In genomic region chr21:41610042-41610839, GRCh38 we compare ENCODE assay signal across 9 cellular contexts.
DNase-seq lines count a peak whose midpoint lies in the region; ATAC-seq and TF ChIP-seq lines count a peak whose summit lies in the region.
"Had no signal": no experiment of that assay in that cellular context is flagged by ENCODE, and none has a peak within 500 bp of the region (broad histone marks: within the 10 kb centered on the region; RNA-seq: fewer than 3 reads in every experiment).

No MANE protein-coding gene starts in this region.

- H3K27me3 Mint-ChIP-seq in activated naive CD8-positive, alpha-beta T cell treated with anti-CD3 and anti-CD28 coated beads for 36 hours = peaks cover 42% of the 10 kb centered on the region
- peaks cover 35% of the 10 kb centered on the region for H3K27me3 Mint-ChIP-seq in CD8-positive, alpha-beta T cell (ENCODE audit: low read depth)

- H3K9me3 ChIP-seq in cardiac muscle cell (ENCODE audit: low read depth) (no peaks in the 10 kb centered on the region), right atrium auricular region (no peaks in the 10 kb centered on the region), hepatocyte (ENCODE audit: low read depth) (no peaks in the 10 kb centered on the region)
- H3K9me3 ChIP-seq in CD8-positive, alpha-beta T cell (ENCODE audit: low read length) = no peaks in the 10 kb centered on the region

- no peaks in the 10 kb centered on the region for H3K9me2 ChIP-seq in hepatocyte (replicated peaks; ENCODE audit: insufficient read depth)

- H3K36me3 ChIP-seq in cardiac muscle cell (no peaks in the 10 kb centered on the region), right atrium auricular region (no peaks in the 10 kb centered on the region), hepatocyte (replicated peaks; ENCODE audit: insufficient read depth, low read depth) (no peaks in the 10 kb centered on the region)
- no peaks in the 10 kb centered on the region for H3K36me3 ChIP-seq in CD8-positive, alpha-beta T cell (ENCODE audit: insufficient read depth, low read length)

- 64% methylated on average over 20 of the region's 20 CpGs for WGBS in hepatocyte (ENCODE audit: low lambda C conversion rate, missing lambda C conversion rate)

- H3K27ac ChIP-seq in cardiac muscle cell (no peak overlapping the region), right atrium auricular region (no peak overlapping the region), hepatocyte (no peak overlapping the region)
- no peak overlapping the region for H3K27ac ChIP-seq in CD8-positive, alpha-beta T cell (ENCODE audit: low read depth, low read length)

- H3K4me3 Mint-ChIP-seq in activated naive CD8-positive, alpha-beta T cell treated with anti-CD3 and anti-CD28 coated beads for 36 hours = no peak overlapping the region
- no peak overlapping the region for H3K4me3 Mint-ChIP-seq in CD8-positive, alpha-beta T cell
- H3K4me3 Mint-ChIP-seq: activated naive CD8-positive, alpha-beta T cell treated with anti-CD3 and anti-CD28 coated beads, Interleukin-2, amount 10 ng/mL, durations not matched to agents 7 days and 5 days had no signal

- H3K9me3 Mint-ChIP-seq in activated naive CD8-positive, alpha-beta T cell treated with anti-CD3 and anti-CD28 coated beads for 36 hours = no peaks in the 10 kb centered on the region
- no peaks in the 10 kb centered on the region for H3K9me3 Mint-ChIP-seq in CD8-positive, alpha-beta T cell
- H3K9me3 Mint-ChIP-seq: activated naive CD8-positive, alpha-beta T cell treated with anti-CD3 and anti-CD28 coated beads, Interleukin-2, amount 10 ng/mL, durations not matched to agents 7 days and 5 days had no signal

- POLR2A ChIA-PET in CD8-positive, alpha-beta T cell (lab: Charles Lee) = no interaction called here

- peaks cover 2% of the 10 kb centered on the region for H3K4me1 Mint-ChIP-seq in activated naive CD8-positive, alpha-beta T cell treated with anti-CD3 and anti-CD28 coated beads for 36 hours
- peaks cover 2% of the 10 kb centered on the region for H3K4me1 Mint-ChIP-seq in CD8-positive, alpha-beta T cell (ENCODE audit: low read depth)

- CTCF ChIA-PET in CD8-positive, alpha-beta T cell (lab: Charles Lee) = no interaction called here

- intact Hi-C loops in CD8-positive, alpha-beta T cell (cut with DNase I, micrococcal nuclease) = loop anchor here in 1 of 2 experiments (10.0 kb wide), 1 partner anchor 505 kb away; no protein-coding TSS in a partner anchor

- H3K27ac Mint-ChIP-seq in activated naive CD8-positive, alpha-beta T cell treated with anti-CD3 and anti-CD28 coated beads for 36 hours = no peak overlapping the region
- H3K27ac Mint-ChIP-seq in CD8-positive, alpha-beta T cell = no peak overlapping the region
- H3K27ac Mint-ChIP-seq: activated naive CD8-positive, alpha-beta T cell treated with anti-CD3 and anti-CD28 coated beads, Interleukin-2, amount 10 ng/mL, durations not matched to agents 7 days and 5 days had no signal

- TF ChIP-seq CTCF in cardiac muscle cell (IDR thresholded peaks at IDR 0.05; ENCODE audit: low read depth, low read length) (peak; percentile 91), right atrium auricular region (IDR thresholded peaks at IDR 0.05) (peak in 1 of 2 donors; percentile 87), hepatocyte (IDR thresholded peaks at IDR 0.05; ENCODE audit: poor library complexity) (peak; percentile 59)
- TF ChIP-seq CTCF in CD8-positive, alpha-beta T cell (IDR thresholded peaks at IDR 0.05) = no peak

- H3K27me3 ChIP-seq in cardiac muscle cell (peaks cover 8% of the 10 kb centered on the region), right atrium auricular region (no peaks in the 10 kb centered on the region), hepatocyte (no peaks in the 10 kb centered on the region)
- no peaks in the 10 kb centered on the region for H3K27me3 ChIP-seq in CD8-positive, alpha-beta T cell (ENCODE audit: insufficient read depth, low read length)

- H3K4me3 ChIP-seq in cardiac muscle cell (no peak overlapping the region), right atrium auricular region (no peak overlapping the region), hepatocyte (no peak overlapping the region)
- H3K4me3 ChIP-seq in CD8-positive, alpha-beta T cell (ENCODE audit: low read depth, low read length) = no peak overlapping the region

- no peak overlapping the region for H3K4me2 ChIP-seq in hepatocyte

- no peaks in the 10 kb centered on the region for H4K20me1 ChIP-seq in hepatocyte (ENCODE audit: insufficient read depth, poor library complexity, severe bottlenecking)

- ATAC-seq in CD8-positive, alpha-beta T cell = no peak
- ATAC-seq in GM18502 (IDR thresholded peaks at IDR 0.05; ENCODE audit: poor library complexity, unreplicated experiment) = no peak

- no peak overlapping the region for H2AFZ ChIP-seq in hepatocyte

- H3K4me1 ChIP-seq in cardiac muscle cell (ENCODE audit: low read depth) (no peaks in the 10 kb centered on the region), right atrium auricular region (peaks cover 0 to 18% of the 10 kb centered on the region in 2 donors), hepatocyte (ENCODE audit: insufficient read depth) (peaks cover 17% of the 10 kb centered on the region)
- H3K4me1 ChIP-seq in CD8-positive, alpha-beta T cell (ENCODE audit: insufficient read depth, low read length) = no peaks in the 10 kb centered on the region

- DNase-seq in cardiac muscle cell (ENCODE audit: low read depth in 1 of 2, low spot score in 1 of 2) = peak; percentile 76 to 83
- DNase-seq in right atrium auricular region (ENCODE audit: low spot score) = no peak
- peak; percentile 58 for DNase-seq in NCI-H2227 (lab: John Stamatoyannopoulos, UW; ENCODE audit: unreplicated experiment)
- peak; percentile 19 for DNase-seq in activated naive CD8-positive, alpha-beta T cell treated with anti-CD3 and anti-CD28 coated beads for 36 hours
- peak; percentile 79 for DNase-seq in hepatocyte (ENCODE audit: low spot score)
- peak; percentile 32 for DNase-seq in stimulated activated CD4-positive, alpha-beta T cell treated with anti-CD3 and anti-CD28 coated beads, Interleukin-4, amount 100 ng/mL, for 24 hours
- DNase-seq in CD8-positive, alpha-beta T cell = no peak
- DNase-seq: activated naive CD8-positive, alpha-beta T cell treated with anti-CD3 and anti-CD28 coated beads, Interleukin-2, amount 10 ng/mL, durations not matched to agents 7 days and 5 days had no signal

- no peaks in the 10 kb centered on the region for H3K79me2 ChIP-seq in hepatocyte

- no peaks in the 10 kb centered on the region for H3K36me3 Mint-ChIP-seq in activated naive CD8-positive, alpha-beta T cell treated with anti-CD3 and anti-CD28 coated beads for 36 hours
- no peaks in the 10 kb centered on the region for H3K36me3 Mint-ChIP-seq in CD8-positive, alpha-beta T cell
- H3K36me3 Mint-ChIP-seq: activated naive CD8-positive, alpha-beta T cell treated with anti-CD3 and anti-CD28 coated beads, Interleukin-2, amount 10 ng/mL, durations not matched to agents 7 days and 5 days had no signal

Comparison
In these comparisons a context has a peak if more than half of its experiments do, and no peak if none do; other contexts are left out.
1. DNase-seq: peak in cardiac muscle cell (2 of 2), NCI-H2227 (single experiment), activated naive CD8-positive, alpha-beta T cell treated with anti-CD3 and anti-CD28 coated beads for 36 hours (single experiment), hepatocyte (single experiment) and stimulated activated CD4-positive, alpha-beta T cell treated with anti-CD3 and anti-CD28 coated beads, Interleukin-4, amount 100 ng/mL, for 24 hours (single experiment); none in right atrium auricular region (single experiment) and CD8-positive, alpha-beta T cell (0 of 7).